1 cellular context compared by ENCODE assay signal in genomic region chr22:43148581-43148980, GRCh38.
TF ChIP-seq lines count a peak whose summit lies in the region.

No MANE protein-coding gene starts in this region.

TF ChIP-seq in WTC11, 78 proteins besides CTCF, POLR2A, EP300 and RAD21:
- TF ChIP-seq, protein P1, sequence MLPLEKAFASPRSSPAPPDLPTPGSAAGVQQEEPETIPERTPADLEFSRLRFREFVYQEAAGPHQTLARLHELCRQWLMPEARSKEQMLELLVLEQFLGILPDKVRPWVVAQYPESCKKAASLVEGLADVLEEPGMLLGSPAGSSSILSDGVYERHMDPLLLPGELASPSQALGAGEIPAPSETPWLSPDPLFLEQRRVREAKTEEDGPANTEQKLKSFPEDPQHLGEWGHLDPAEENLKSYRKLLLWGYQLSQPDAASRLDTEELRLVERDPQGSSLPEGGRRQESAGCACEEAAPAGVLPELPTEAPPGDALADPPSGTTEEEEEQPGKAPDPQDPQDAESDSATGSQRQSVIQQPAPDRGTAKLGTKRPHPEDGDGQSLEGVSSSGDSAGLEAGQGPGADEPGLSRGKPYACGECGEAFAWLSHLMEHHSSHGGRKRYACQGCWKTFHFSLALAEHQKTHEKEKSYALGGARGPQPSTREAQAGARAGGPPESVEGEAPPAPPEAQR (CRISPR knock-in tag; IDR thresholded peaks at IDR 0.05): no peak
- TF ChIP-seq RORB (CRISPR knock-in tag; IDR thresholded peaks at IDR 0.05): no peak
- no peak for TF ChIP-seq MYBL2 (CRISPR knock-in tag; IDR thresholded peaks at IDR 0.05)
- TF ChIP-seq ZNF396 (CRISPR knock-in tag; IDR thresholded peaks at IDR 0.05; ENCODE audit: borderline replicate concordance): no peak
- TF ChIP-seq SP1 (CRISPR knock-in tag; conservative IDR thresholded peaks at IDR 0.05): no peak
- no peak for TF ChIP-seq PRRX2 (CRISPR knock-in tag; IDR thresholded peaks at IDR 0.05)
- TF ChIP-seq ETV6 (CRISPR knock-in tag; IDR thresholded peaks at IDR 0.05): no peak
- no peak for TF ChIP-seq ELF4 (CRISPR knock-in tag; IDR thresholded peaks at IDR 0.05; ENCODE audit: low read depth)
- TF ChIP-seq ZNF263 (CRISPR knock-in tag; IDR thresholded peaks at IDR 0.05; ENCODE audit: low read depth): no peak
- no peak for TF ChIP-seq TEAD4 (CRISPR knock-in tag; IDR thresholded peaks at IDR 0.05)
- TF ChIP-seq ATF6 (CRISPR knock-in tag; IDR thresholded peaks at IDR 0.05): no peak
